ENCODE assay signal across 1 cellular context in genomic region chr1:18041685-18042355, GRCh38.
TF ChIP-seq lines count a peak whose summit lies in the region.

No MANE protein-coding gene starts in this region.

TF ChIP-seq in H1, 55 proteins besides CTCF, POLR2A, EP300 and RAD21:
- TF ChIP-seq TEAD4 (IDR thresholded peaks at IDR 0.05; ENCODE audit: low read depth, low read length) (peak; percentile 34; the same call in 1 of the 2 replicates), EZH2 (IDR thresholded peaks at IDR 0.05; ENCODE audit: low read depth, low read length, severe bottlenecking) (no peak), HDAC2 (IDR thresholded peaks at IDR 0.05; ENCODE audit: borderline replicate concordance in 1 of 2, low read depth in 2 of 2, low read length in 2 of 2) (no peak)
